In the genomic region with DNA sequence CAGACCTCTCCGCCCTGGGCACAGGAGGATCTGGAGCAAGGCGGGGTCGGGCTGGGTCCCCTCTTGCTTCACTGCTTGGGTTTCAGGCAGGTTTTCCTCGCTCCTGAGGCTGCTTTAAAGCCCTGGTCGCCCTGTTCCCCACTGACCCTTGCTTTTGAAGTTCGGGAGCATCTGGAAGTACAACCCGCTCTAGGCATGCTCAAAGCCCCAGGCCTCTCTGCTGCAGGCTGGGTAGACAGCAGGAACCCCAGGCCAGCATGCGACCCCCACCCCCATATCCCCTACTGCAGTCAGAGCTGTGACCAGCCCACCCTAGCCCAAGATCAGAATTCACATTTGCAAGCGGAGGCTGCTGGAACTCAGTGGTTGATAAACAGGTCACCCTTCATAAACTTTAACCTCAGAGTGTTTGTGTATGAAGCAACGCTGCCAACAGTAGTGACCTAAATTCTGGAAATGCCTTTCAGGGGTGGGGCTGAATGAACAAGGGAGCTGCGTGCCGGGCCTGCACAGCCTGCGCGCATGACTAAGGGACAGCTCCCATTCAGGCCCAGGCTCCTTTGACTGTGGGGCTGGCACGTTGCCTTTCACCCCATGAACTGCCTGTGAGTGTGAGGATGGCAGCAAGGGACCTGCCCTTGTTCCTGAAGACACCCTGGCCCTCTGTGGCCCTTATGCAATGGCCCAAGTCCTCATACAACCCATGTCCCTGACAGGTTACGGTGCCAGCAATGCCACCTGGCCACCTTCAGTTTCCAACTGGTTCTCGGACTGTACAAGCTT, we compare ENCODE assay signal across 8 cellular contexts. TPM values are rescaled to one million over a fixed set of nuclear protein-coding genes. Genes with fewer than 3 reads are reported as not detected.
DNase-seq lines count a peak whose midpoint lies in the region; ATAC-seq and TF ChIP-seq lines count a peak whose summit lies in the region.

No MANE protein-coding gene starts in this region.

- H3K4me1 ChIP-seq in RWPE2 (ENCODE audit: insufficient read depth, poor library complexity, severe bottlenecking) (peaks cover 28% of the 10 kb centered on the region), osteoblast (ENCODE audit: insufficient read depth, low read length) (peaks cover 18% of the 10 kb centered on the region)

- H3K4me2 ChIP-seq in osteoblast (ENCODE audit: insufficient read depth, low read length): peak overlapping the region; percentile 16

- DNase-seq in RWPE2 (ENCODE audit: low spot score): peak; percentile 97
- DNase-seq in fibroblast of the conjunctiva (ENCODE audit: low read depth): peak; percentile 56
- peak; percentile 100 for DNase-seq in osteoblast (ENCODE audit: insufficient read length, low spot score, missing footprints)
- no peak for DNase-seq in NK-92 (lab: John Stamatoyannopoulos, UW; ENCODE audit: unreplicated experiment)

- H3K27me3 ChIP-seq in RWPE2 (ENCODE audit: insufficient read depth, poor library complexity, severe bottlenecking) (no peaks in the 10 kb centered on the region), osteoblast (ENCODE audit: insufficient read depth, low read length) (no peaks in the 10 kb centered on the region)

- no peaks in the 10 kb centered on the region for H4K20me1 ChIP-seq in osteoblast (ENCODE audit: insufficient read depth, low read length)

- ATAC-seq in RWPE2 (ENCODE audit: low read depth) (peak; percentile 84), GM19395 (IDR thresholded peaks at IDR 0.05; ENCODE audit: unreplicated experiment) (no peak), HG02840 (IDR thresholded peaks at IDR 0.05; ENCODE audit: low FRiP score, unreplicated experiment) (no peak), GM18867 (IDR thresholded peaks at IDR 0.05; ENCODE audit: unreplicated experiment) (no peak)

- H3K27ac ChIP-seq in C4-2B (peak overlapping the region; percentile 80), RWPE2 (ENCODE audit: poor library complexity, severe bottlenecking) (peak overlapping the region; percentile 98), osteoblast (ENCODE audit: low read depth, low read length) (no peak overlapping the region)

- no peaks in the 10 kb centered on the region for H3K9me3 ChIP-seq in RWPE2 (ENCODE audit: severe bottlenecking)
- no peaks in the 10 kb centered on the region for H3K9me3 ChIP-seq in osteoblast (ENCODE audit: low read depth, low read length)

- H3K36me3 ChIP-seq in RWPE2 (ENCODE audit: low read depth): peaks cover 17% of the 10 kb centered on the region
- no peaks in the 10 kb centered on the region for H3K36me3 ChIP-seq in osteoblast (ENCODE audit: insufficient read depth, low read length)

- H2AFZ ChIP-seq in osteoblast (ENCODE audit: low read length): no peak overlapping the region

- H3K4me3 ChIP-seq in RWPE2 (ENCODE audit: severe bottlenecking) (no peak overlapping the region), osteoblast (ENCODE audit: insufficient read depth, low read length) (no peak overlapping the region)

- TF ChIP-seq CTCF in C4-2B (conservative IDR thresholded peaks at IDR 0.05): no peak
- no peak for TF ChIP-seq CTCF in RWPE2 (IDR thresholded peaks at IDR 0.05; ENCODE audit: poor library complexity, severe bottlenecking)
- TF ChIP-seq CTCF in osteoblast (IDR thresholded peaks at IDR 0.05; ENCODE audit: extremely low read depth, low read depth, low read length): no peak

- no peaks in the 10 kb centered on the region for H3K79me2 ChIP-seq in osteoblast (ENCODE audit: insufficient read depth, low read length)

RNA-seq across cellular contexts. Expression of gene PROSER2, which starts 52.5 kb away (rescaled TPM):
- total RNA-seq in osteoblast: 4.4 and 6.9 TPM in 2 replicates
